Comparison of ENCODE assay signal across 8 cellular contexts in genomic region chr5:36606437-36607113, GRCh38.
DNase-seq lines count a peak whose midpoint lies in the region; ATAC-seq and TF ChIP-seq lines count a peak whose summit lies in the region.

Gene SLC1A3 (plus strand): TSS chr5:36606606. CDS start chr5:36608424, 1,818 bp downstream.

- ATAC-seq in GM21723 (IDR thresholded peaks at IDR 0.05; ENCODE audit: unreplicated experiment) = peak; percentile 96
- ATAC-seq in stimulated activated memory B cell treated with anti-CD40 and anti-IgM and Interleukin-4, amounts not matched to agents 10 μg/mL and 1 μg/mL and 100 μg/mL, for 72 hours = peak; percentile 84

- peak within 1 kb of the TSS; percentile 90 for H3K27ac ChIP-seq in WERI-Rb-1

- H3K27me3 ChIP-seq in WERI-Rb-1 (ENCODE audit: insufficient read depth, low read depth, severe bottlenecking) = no peaks in the 10 kb centered on the region

- H3K9me3 Mint-ChIP-seq in stimulated activated memory B cell treated with anti-CD40 and anti-IgM and Interleukin-4, amounts not matched to agents 10 μg/mL and 1 μg/mL and 100 μg/mL, for 72 hours = peaks cover 4% of the 10 kb centered on the region

- H3K27ac Mint-ChIP-seq in stimulated activated memory B cell treated with anti-CD40 and anti-IgM and Interleukin-4, amounts not matched to agents 10 μg/mL and 1 μg/mL and 100 μg/mL, for 72 hours = peak within 1 kb of the TSS; percentile 12

- H3K4me3 ChIP-seq in GM12865 (ENCODE audit: low read depth, low read length) (peak within 1 kb of the TSS; percentile 88), WERI-Rb-1 (ENCODE audit: low read depth, low read length) (peak within 1 kb of the TSS; percentile 80), epithelial cell of esophagus (ENCODE audit: low read length) (peak within 1 kb of the TSS; percentile 90)

- no peaks in the 10 kb centered on the region for H3K36me3 Mint-ChIP-seq in stimulated activated memory B cell treated with anti-CD40 and anti-IgM and Interleukin-4, amounts not matched to agents 10 μg/mL and 1 μg/mL and 100 μg/mL, for 72 hours

- H3K27me3 Mint-ChIP-seq in stimulated activated memory B cell treated with anti-CD40 and anti-IgM and Interleukin-4, amounts not matched to agents 10 μg/mL and 1 μg/mL and 100 μg/mL, for 72 hours = peaks cover 31% of the 10 kb centered on the region

- peak within 1 kb of the TSS; percentile 78 for H3K4me3 Mint-ChIP-seq in stimulated activated memory B cell treated with anti-CD40 and anti-IgM and Interleukin-4, amounts not matched to agents 10 μg/mL and 1 μg/mL and 100 μg/mL, for 72 hours

- no peaks in the 10 kb centered on the region for H3K9me3 ChIP-seq in WERI-Rb-1 (ENCODE audit: severe bottlenecking)

- H3K36me3 ChIP-seq in WERI-Rb-1 = peaks cover 11% of the 10 kb centered on the region

- peaks cover 14% of the 10 kb centered on the region for H3K4me1 Mint-ChIP-seq in stimulated activated memory B cell treated with anti-CD40 and anti-IgM and Interleukin-4, amounts not matched to agents 10 μg/mL and 1 μg/mL and 100 μg/mL, for 72 hours

- DNase-seq in GM12865 (ENCODE audit: low read depth) = peak; percentile 74
- DNase-seq in HuH-7 (ENCODE audit: low spot score) = peak; percentile 50
- DNase-seq in WERI-Rb-1 = peak; percentile 85
- DNase-seq in epithelial cell of esophagus (ENCODE audit: low read depth) = peak; percentile 82
- peak; percentile 88 for DNase-seq in midbrain (lab: John Stamatoyannopoulos, UW)
- no peak for DNase-seq in NCI-H1436 treated with DMSO at 0.1 percent for 48 hours (lab: John Stamatoyannopoulos, UW)

- TF ChIP-seq CTCF in GM12865 (IDR thresholded peaks at IDR 0.05; ENCODE audit: insufficient read depth, low read depth, low read length, missing control alignments) = no peak
- no peak for TF ChIP-seq CTCF in WERI-Rb-1 (IDR thresholded peaks at IDR 0.05; ENCODE audit: low read depth, low read length)
- no peak for TF ChIP-seq CTCF in epithelial cell of esophagus (IDR thresholded peaks at IDR 0.05; ENCODE audit: insufficient read depth, low read depth, low read length, missing control alignments)
